In the genomic region with DNA sequence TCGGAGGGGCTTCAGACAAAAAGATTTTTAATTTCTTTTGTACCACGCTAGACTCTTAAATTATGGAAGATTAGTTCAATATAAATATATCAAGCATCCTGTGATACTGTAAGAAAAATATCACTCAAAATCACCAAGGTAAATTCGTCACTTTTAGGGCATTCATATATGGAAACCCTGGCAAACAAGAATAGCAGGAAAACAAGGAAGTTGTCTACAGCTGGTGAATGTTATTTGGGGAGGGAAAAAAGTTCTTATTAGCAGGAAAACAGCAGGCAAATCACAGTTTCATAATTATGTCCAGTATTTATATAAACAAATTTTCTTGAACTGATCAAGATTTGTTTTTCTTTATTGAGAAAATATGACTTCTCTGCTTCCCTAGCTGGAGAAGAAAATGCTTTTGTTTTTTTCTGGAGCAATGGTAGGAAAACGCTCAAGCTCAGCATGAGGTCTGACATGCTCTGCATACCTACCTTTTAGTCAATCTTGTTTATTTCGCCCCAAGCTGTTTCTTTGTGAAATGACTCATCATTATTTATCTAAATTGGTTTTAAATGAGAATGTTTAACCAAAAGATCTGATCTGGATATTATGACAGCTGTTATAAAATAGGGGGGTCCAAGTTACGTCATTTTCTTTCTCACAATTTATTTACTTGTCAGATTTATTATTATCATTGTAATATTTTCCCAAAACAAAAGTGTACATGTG, we compare ENCODE assay signal across 19 cellular contexts. TPM values are rescaled to one million over a fixed set of nuclear protein-coding genes. Genes with fewer than 3 reads are reported as not detected.
A peak's percentile ranks its signal among the peaks of the same experiment; 100 is the strongest.
DNase-seq lines count a peak whose midpoint lies in the region; ATAC-seq and TF ChIP-seq lines count a peak whose summit lies in the region.
"Had no signal": no experiment of that assay in that cellular context is flagged by ENCODE, and none has a peak within 500 bp of the region (broad histone marks: within the 10 kb centered on the region; RNA-seq: fewer than 3 reads in every experiment).

No MANE protein-coding gene starts in this region.

- H3K36me3 Mint-ChIP-seq in endothelial cell (ENCODE audit: low read depth, unreplicated experiment) = peaks cover 5% of the 10 kb centered on the region
- H3K36me3 Mint-ChIP-seq: activated naive CD8-positive, alpha-beta T cell treated with anti-CD3 and anti-CD28 coated beads, Interleukin-2, amount 10 ng/mL, durations not matched to agents 7 days and 5 days had no signal

- peaks cover 3% of the 10 kb centered on the region for H3K27me3 Mint-ChIP-seq in endothelial cell (ENCODE audit: unreplicated experiment)
- H3K27me3 Mint-ChIP-seq: activated CD4-positive, alpha-beta T cell treated with anti-CD3 and anti-CD28 coated beads, Interleukin-2, amount 10 ng/mL, durations not matched to agents 24 days and 14 days; activated naive CD8-positive, alpha-beta T cell treated with anti-CD3 and anti-CD28 coated beads, Interleukin-2, amount 10 ng/mL, durations not matched to agents 7 days and 5 days had no signal

- H3K4me3 ChIP-seq in MG63 = no peak overlapping the region
- H3K4me3 ChIP-seq: hepatocyte, lower lobe of right lung, transverse colon had no signal

- no peak for ATAC-seq in HG03442 (IDR thresholded peaks at IDR 0.05; ENCODE audit: unreplicated experiment)
- no peak for ATAC-seq in HG03460 (IDR thresholded peaks at IDR 0.05; ENCODE audit: unreplicated experiment)
- ATAC-seq: lower lobe of right lung, sciatic nerve had no signal

- H3K9me3 ChIP-seq in MG63 = no peaks in the 10 kb centered on the region
- H3K9me3 ChIP-seq: Caco-2, lower lobe of right lung, transverse colon had no signal

- H3K4me3 Mint-ChIP-seq in endothelial cell (ENCODE audit: unreplicated experiment) = no peak overlapping the region
- H3K4me3 Mint-ChIP-seq: activated CD4-positive, alpha-beta T cell treated with anti-CD3 and anti-CD28 coated beads, Interleukin-2, amount 10 ng/mL, durations not matched to agents 24 days and 14 days; activated naive CD8-positive, alpha-beta T cell treated with anti-CD3 and anti-CD28 coated beads, Interleukin-2, amount 10 ng/mL, durations not matched to agents 7 days and 5 days; nephron progenitor cell; T-helper 2 cell treated with Interferon-gamma antibody and Interleukin-4, amounts not matched to agents 5 μg/mL and 100 μg/mL, for 36 hours had no signal

- TF ChIP-seq CTCF in endothelial cell (IDR thresholded peaks at IDR 0.05; ENCODE audit: unreplicated experiment) = no peak

- H3K9me3 Mint-ChIP-seq in endothelial cell (ENCODE audit: unreplicated experiment) = no peaks in the 10 kb centered on the region
- H3K9me3 Mint-ChIP-seq: activated CD4-positive, alpha-beta T cell treated with anti-CD3 and anti-CD28 coated beads, Interleukin-2, amount 10 ng/mL, durations not matched to agents 24 days and 14 days; activated naive CD8-positive, alpha-beta T cell treated with anti-CD3 and anti-CD28 coated beads, Interleukin-2, amount 10 ng/mL, durations not matched to agents 7 days and 5 days; nephron progenitor cell; T-helper 2 cell treated with Interferon-gamma antibody and Interleukin-4, amounts not matched to agents 5 μg/mL and 100 μg/mL, for 36 hours had no signal

- peak; percentile 9 for DNase-seq in COLO829 (ENCODE audit: low spot score)
- peak; percentile 26 for DNase-seq in MG63
- peak; percentile 30 for DNase-seq in cerebellar cortex (ENCODE audit: low spot score)
- DNase-seq in kidney glomerular epithelial cell (lab: John Stamatoyannopoulos, UW) = peak; percentile 48
- DNase-seq in activated T-cell treated with anti-CD3 and anti-CD28 coated beads, Interleukin-2, amount 50 U/mL, for 1 hour = no peak
- DNase-seq in endothelial cell (ENCODE audit: low spot score) = no peak
- DNase-seq: activated CD4-positive, alpha-beta T cell treated with anti-CD3 and anti-CD28 coated beads, Interleukin-2, amount 10 ng/mL, durations not matched to agents 24 days and 14 days; activated naive CD8-positive, alpha-beta T cell treated with anti-CD3 and anti-CD28 coated beads, Interleukin-2, amount 10 ng/mL, durations not matched to agents 7 days and 5 days; Caco-2; lower lobe of right lung; NCI-H187 treated with DMSO at 0.1 percent for 48 hours; nephron progenitor cell; SHP77; transverse colon had no signal

- H3K4me1 Mint-ChIP-seq in endothelial cell (ENCODE audit: unreplicated experiment) = peaks cover 9% of the 10 kb centered on the region
- H3K4me1 Mint-ChIP-seq: activated CD4-positive, alpha-beta T cell treated with anti-CD3 and anti-CD28 coated beads, Interleukin-2, amount 10 ng/mL, durations not matched to agents 24 days and 14 days; activated naive CD8-positive, alpha-beta T cell treated with anti-CD3 and anti-CD28 coated beads, Interleukin-2, amount 10 ng/mL, durations not matched to agents 7 days and 5 days; nephron progenitor cell had no signal

- no peaks in the 10 kb centered on the region for H3K36me3 ChIP-seq in MG63
- H3K36me3 ChIP-seq: lower lobe of right lung, transverse colon had no signal

- H3K27ac Mint-ChIP-seq in endothelial cell (ENCODE audit: unreplicated experiment) = no peak overlapping the region
- H3K27ac Mint-ChIP-seq: activated CD4-positive, alpha-beta T cell treated with anti-CD3 and anti-CD28 coated beads, Interleukin-2, amount 10 ng/mL, durations not matched to agents 24 days and 14 days; activated naive CD8-positive, alpha-beta T cell treated with anti-CD3 and anti-CD28 coated beads, Interleukin-2, amount 10 ng/mL, durations not matched to agents 7 days and 5 days; nephron progenitor cell; T-helper 2 cell treated with Interferon-gamma antibody and Interleukin-4, amounts not matched to agents 5 μg/mL and 100 μg/mL, for 36 hours had no signal

- no peaks in the 10 kb centered on the region for H3K27me3 ChIP-seq in MG63
- H3K27me3 ChIP-seq: hepatocyte, transverse colon had no signal

RNA-seq across cellular contexts. Expression of a gene that starts 14.7 kb away (rescaled TPM):
- total RNA-seq in MG63 (2014; rRNA removed; shearing (Covaris generic); ENCODE audit: low replicate concordance) = not detected in 2 replicates
- total RNA-seq in endothelial cell (ENCODE audit: unreplicated experiment) = 16.4 TPM
- total RNA-seq: activated CD4-positive, alpha-beta T cell treated with anti-CD3 and anti-CD28 coated beads, Interleukin-2, amount 10 ng/mL, durations not matched to agents 24 days and 14 days; activated naive CD8-positive, alpha-beta T cell treated with anti-CD3 and anti-CD28 coated beads, Interleukin-2, amount 10 ng/mL, durations not matched to agents 7 days and 5 days; Caco-2; lower lobe of right lung; sciatic nerve; transverse colon had no signal

Comparison
In these comparisons a context has a peak if more than half of its experiments do, and no peak if none do; other contexts are left out.
1. DNase-seq: peak in COLO829 (single experiment), MG63 (single experiment), cerebellar cortex (single experiment) and kidney glomerular epithelial cell (single experiment); none in activated T-cell treated with anti-CD3 and anti-CD28 coated beads, Interleukin-2, amount 50 U/mL, for 1 hour (single experiment) and endothelial cell (single experiment).
2. RNA of a gene that starts 14.7 kb away (total RNA-seq): 16.4 TPM in endothelial cell (single experiment); not detected in MG63; every median in the first group is over 10 times any median in the second.